8 cellular contexts compared by ENCODE assay signal in the genomic region with DNA sequence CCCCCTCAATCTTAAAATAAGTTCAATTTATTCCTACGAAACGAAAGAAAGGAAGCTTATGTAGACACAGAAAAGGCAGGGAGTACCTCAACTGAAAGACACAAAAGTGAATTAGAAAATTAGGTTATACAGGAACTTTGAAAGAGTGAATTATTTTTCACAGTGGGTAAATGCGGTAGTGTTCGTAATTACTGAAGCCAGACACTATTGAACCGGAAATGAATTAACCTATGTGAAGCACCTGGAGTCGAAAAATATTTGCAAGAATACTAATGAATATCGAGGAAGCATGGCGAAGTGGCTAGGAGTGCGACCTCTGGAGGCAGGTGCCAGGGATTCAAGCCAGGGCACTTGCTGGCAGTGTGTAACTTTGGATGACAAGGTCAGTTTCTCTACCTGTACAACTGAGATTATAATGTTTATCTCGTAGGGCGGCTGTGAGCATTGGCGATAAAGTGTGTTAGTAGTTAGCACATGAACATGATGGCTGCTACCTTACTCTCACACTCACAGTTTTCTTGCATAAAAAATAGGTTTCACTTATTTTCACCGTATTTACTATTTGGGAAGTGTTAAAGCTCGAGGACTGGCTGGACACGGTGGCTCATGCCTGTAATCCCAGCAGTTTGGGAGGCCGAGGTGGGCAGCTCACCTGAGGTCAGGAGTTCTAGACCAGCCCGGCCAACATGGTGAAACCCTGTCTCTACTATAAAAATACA. TPM values are rescaled to one million over a fixed set of nuclear protein-coding genes. Genes with fewer than 3 reads are reported as not detected.
DNase-seq lines count a peak whose midpoint lies in the region; TF ChIP-seq lines count a peak whose summit lies in the region.

No MANE protein-coding gene starts in this region.

- H3K4me1 ChIP-seq in HEK293 (ENCODE audit: control insufficient read depth, insufficient read depth, low read length) (0 out of 2 replicates have a peak, but pooled peaks cover 2% of the 10 kb centered on the region), MM.1S (ENCODE audit: low read length) (no peaks in the 10 kb centered on the region), hepatocyte (ENCODE audit: insufficient read depth) (no peaks in the 10 kb centered on the region), rectal smooth muscle tissue (ENCODE audit: control insufficient read depth, insufficient read depth, low read length) (no peaks in the 10 kb centered on the region)

- peaks cover 7% of the 10 kb centered on the region for H3F3A ChIP-seq in MM.1S (ENCODE audit: insufficient read depth, low read length)

- POLR2A ChIA-PET in HEK293 (lab: Yijun Ruan, JAX): interaction anchor here (0.5 to 2.5 kb wide), 12 partner anchors 10 to 848 kb away, joined by 3 to 40 read pairs (median 4); a partner anchor contains a TSS

- no peaks in the 10 kb centered on the region for H3K79me2 ChIP-seq in MM.1S (ENCODE audit: low read length)
- peaks cover 10% of the 10 kb centered on the region for H3K79me2 ChIP-seq in hepatocyte

- no peak overlapping the region; the same call in 1 of the 2 replicates for H2AFZ ChIP-seq in MM.1S (ENCODE audit: low read length)
- H2AFZ ChIP-seq in hepatocyte: peak overlapping the region; percentile 89

- no peaks in the 10 kb centered on the region for H3K27me3 ChIP-seq in MM.1S (replicated peaks; ENCODE audit: insufficient read depth, low read length)
- peaks cover 3% of the 10 kb centered on the region for H3K27me3 ChIP-seq in hepatocyte
- H3K27me3 ChIP-seq in rectal smooth muscle tissue (ENCODE audit: control insufficient read depth, insufficient read depth, low read length): no peaks in the 10 kb centered on the region

- H4K20me1 ChIP-seq in MM.1S (ENCODE audit: insufficient read depth, low read length) (no peaks in the 10 kb centered on the region), hepatocyte (ENCODE audit: insufficient read depth, poor library complexity, severe bottlenecking) (no peaks in the 10 kb centered on the region)

- peak; percentile 84 for DNase-seq in MM.1S
- DNase-seq in T follicular helper cell (ENCODE audit: low read depth): peak; percentile 51
- DNase-seq in anterior cingulate cortex (lab: John Stamatoyannopoulos, UW): peak in 43 of 58 donors; percentile 5 to 79 (median 26)
- DNase-seq in hepatocyte (ENCODE audit: low spot score): peak; percentile 87
- DNase-seq in GF-D8 (lab: John Stamatoyannopoulos, UW): no peak

- CTCF ChIA-PET in HEK293 (lab: Yijun Ruan, JAX): interaction anchor here (0.6 to 3.8 kb wide), 32 partner anchors 8 to 949 kb away, joined by 3 to 42 read pairs (median 4); no protein-coding TSS in a partner anchor

- H3K9me2 ChIP-seq in MM.1S (replicated peaks; ENCODE audit: insufficient read depth, low read length) (no peaks in the 10 kb centered on the region), hepatocyte (replicated peaks; ENCODE audit: insufficient read depth) (no peaks in the 10 kb centered on the region)

- TF ChIP-seq CTCF in GM12873 (IDR thresholded peaks at IDR 0.05; ENCODE audit: insufficient read depth, low read depth, low read length, missing control alignments) (peak; percentile 88), HEK293 (tag by site-specific recombination; IDR thresholded peaks at IDR 0.05) (peak; percentile 74), MM.1S (IDR thresholded peaks at IDR 0.05; ENCODE audit: low read length) (peak; percentile 92), hepatocyte (IDR thresholded peaks at IDR 0.05; ENCODE audit: poor library complexity) (peak; percentile 90)

- H3K9ac ChIP-seq in MM.1S (ENCODE audit: low read length) (peak overlapping the region; percentile 59; the same call in 1 of the 2 replicates), rectal smooth muscle tissue (ENCODE audit: low read length) (no peak overlapping the region)

- peak overlapping the region; percentile 67; the same call in 1 of the 2 replicates for H3K27ac ChIP-seq in HEK293 (ENCODE audit: extremely low read depth, low read depth, low read length)
- H3K27ac ChIP-seq in MM.1S (ENCODE audit: low read length): peak overlapping the region; percentile 33; the same call in 1 of the 2 replicates
- peak overlapping the region; percentile 80 for H3K27ac ChIP-seq in hepatocyte
- H3K27ac ChIP-seq in rectal smooth muscle tissue (ENCODE audit: low read depth, low read length): peak overlapping the region; percentile 73

- 20% methylated on average over 17 of the region's 17 CpGs for WGBS in hepatocyte (ENCODE audit: low lambda C conversion rate, missing lambda C conversion rate)

- no peak overlapping the region; the same call in 1 of the 2 replicates for H3K4me2 ChIP-seq in MM.1S (ENCODE audit: low read depth, low read length)
- H3K4me2 ChIP-seq in hepatocyte: no peak overlapping the region

- H3K9me3 ChIP-seq in HEK293 (ENCODE audit: control insufficient read depth, insufficient read depth, low read depth, low read length): no peaks in the 10 kb centered on the region
- no peaks in the 10 kb centered on the region for H3K9me3 ChIP-seq in MM.1S (replicated peaks; ENCODE audit: insufficient read depth, low read length)
- no peaks in the 10 kb centered on the region for H3K9me3 ChIP-seq in hepatocyte (ENCODE audit: low read depth)

- H3K36me3 ChIP-seq in HEK293 (ENCODE audit: control insufficient read depth in 2 of 2, insufficient read depth in 1 of 2, low read length in 2 of 2) (peaks cover 5 to 16% of the 10 kb centered on the region in 2 experiments), MM.1S (replicated peaks; ENCODE audit: insufficient read depth, low read length) (no peaks in the 10 kb centered on the region), hepatocyte (replicated peaks; ENCODE audit: insufficient read depth, low read depth) (no peaks in the 10 kb centered on the region), rectal smooth muscle tissue (ENCODE audit: control insufficient read depth, insufficient read depth, low read length) (no peaks in the 10 kb centered on the region)

- H3K4me3 ChIP-seq in HEK293 (ENCODE audit: low read depth, low read length) (peak overlapping the region; percentile 84), MM.1S (ENCODE audit: low read length) (peak overlapping the region; percentile 88), hepatocyte (peak overlapping the region; percentile 57), rectal smooth muscle tissue (ENCODE audit: low read length) (peak overlapping the region; percentile 87)

TF ChIP-seq in HEK293, 187 proteins besides CTCF, POLR2A, EP300 and RAD21 (continues in another document):
- TF ChIP-seq, protein P1, sequence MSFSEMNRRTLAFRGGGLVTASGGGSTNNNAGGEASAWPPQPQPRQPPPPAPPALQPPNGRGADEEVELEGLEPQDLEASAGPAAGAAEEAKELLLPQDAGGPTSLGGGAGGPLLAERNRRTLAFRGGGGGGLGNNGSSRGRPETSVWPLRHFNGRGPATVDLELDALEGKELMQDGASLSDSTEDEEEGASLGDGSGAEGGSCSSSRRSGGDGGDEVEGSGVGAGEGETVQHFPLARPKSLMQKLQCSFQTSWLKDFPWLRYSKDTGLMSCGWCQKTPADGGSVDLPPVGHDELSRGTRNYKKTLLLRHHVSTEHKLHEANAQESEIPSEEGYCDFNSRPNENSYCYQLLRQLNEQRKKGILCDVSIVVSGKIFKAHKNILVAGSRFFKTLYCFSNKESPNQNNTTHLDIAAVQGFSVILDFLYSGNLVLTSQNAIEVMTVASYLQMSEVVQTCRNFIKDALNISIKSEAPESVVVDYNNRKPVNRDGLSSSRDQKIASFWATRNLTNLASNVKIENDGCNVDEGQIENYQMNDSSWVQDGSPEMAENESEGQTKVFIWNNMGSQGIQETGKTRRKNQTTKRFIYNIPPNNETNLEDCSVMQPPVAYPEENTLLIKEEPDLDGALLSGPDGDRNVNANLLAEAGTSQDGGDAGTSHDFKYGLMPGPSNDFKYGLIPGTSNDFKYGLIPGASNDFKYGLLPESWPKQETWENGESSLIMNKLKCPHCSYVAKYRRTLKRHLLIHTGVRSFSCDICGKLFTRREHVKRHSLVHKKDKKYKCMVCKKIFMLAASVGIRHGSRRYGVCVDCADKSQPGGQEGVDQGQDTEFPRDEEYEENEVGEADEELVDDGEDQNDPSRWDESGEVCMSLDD (tag by site-specific recombination; IDR thresholded peaks at IDR 0.05): no peak
- TF ChIP-seq ZNF416 (tag by site-specific recombination; IDR thresholded peaks at IDR 0.05): no peak
- peak; percentile 47; the same call in 1 of the 2 replicates for TF ChIP-seq KLF10 (tag by site-specific recombination; IDR thresholded peaks at IDR 0.05)
- TF ChIP-seq ZNF473 (tag by site-specific recombination; IDR thresholded peaks at IDR 0.05): no peak
- TF ChIP-seq ZBTB20 (tag by site-specific recombination; IDR thresholded peaks at IDR 0.05): no peak
- TF ChIP-seq ZNF132 (tag by site-specific recombination; IDR thresholded peaks at IDR 0.05; ENCODE audit: borderline replicate concordance): no peak
- TF ChIP-seq ZNF174 (tag by site-specific recombination; IDR thresholded peaks at IDR 0.05): no peak
- no peak for TF ChIP-seq ZNF501 (tag by site-specific recombination; IDR thresholded peaks at IDR 0.05)

RNA-seq across cellular contexts. Expression of a gene that starts 0.5 kb away (rescaled TPM):
- 27.3 and 28.8 TPM in 2 replicates for total RNA-seq in hepatocyte
- polyA plus RNA-seq in hepatocyte: 10.6 and 20.0 TPM in 2 replicates

RNA-seq across cellular contexts. Expression of a gene that starts 15.4 kb away (rescaled TPM):
- total RNA-seq in hepatocyte: 1,429 and 1,761 TPM in 2 replicates
- polyA plus RNA-seq in hepatocyte: 421 and 442 TPM in 2 replicates

RNA-seq across cellular contexts. Expression of a gene that starts 41.3 kb away (rescaled TPM):
- total RNA-seq in hepatocyte: 4.0 and 6.8 TPM in 2 replicates
- 1.1 and 1.9 TPM in 2 replicates for polyA plus RNA-seq in hepatocyte
